In the genomic region with DNA sequence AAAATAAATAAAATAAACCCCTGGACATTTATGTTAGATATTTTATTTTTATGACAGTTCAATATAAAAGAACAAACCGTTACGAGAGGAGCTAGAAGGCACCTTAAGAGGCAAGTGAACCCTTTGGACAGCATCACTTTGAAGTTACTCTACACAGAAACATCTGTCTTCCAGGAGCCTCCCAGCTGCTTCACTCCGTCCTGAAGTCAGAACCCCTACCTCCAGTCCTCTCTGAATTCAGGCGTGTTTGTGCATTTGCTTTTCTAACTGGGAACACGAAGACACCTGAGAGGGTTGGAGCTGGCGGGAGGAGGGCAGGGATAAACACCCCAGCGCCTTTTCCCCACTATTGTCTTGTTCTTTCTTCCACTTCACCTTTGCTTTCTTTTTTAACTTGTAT, we compare ENCODE assay signal across 16 cellular contexts. TPM values are rescaled to one million over a fixed set of nuclear protein-coding genes. Genes with fewer than 3 reads are reported as not detected.
A peak's percentile ranks its signal among the peaks of the same experiment; 100 is the strongest.
DNase-seq lines count a peak whose midpoint lies in the region; ATAC-seq and TF ChIP-seq lines count a peak whose summit lies in the region.
"Had no signal": no experiment of that assay in that cellular context is flagged by ENCODE, and none has a peak within 500 bp of the region (broad histone marks: within the 10 kb centered on the region; RNA-seq: fewer than 3 reads in every experiment).

No MANE protein-coding gene starts in this region.

- DNase-seq in activated naive CD4-positive, alpha-beta T cell treated with anti-CD3 and anti-CD28 coated beads, Interleukin-2, amount 50 U/mL, for 72 hours (ENCODE audit: low spot score in 2 of 2): no peak
- no peak for DNase-seq in activated naive CD4-positive, alpha-beta T cell (lab: John Stamatoyannopoulos, UW)
- no peak for DNase-seq in activated naive CD8-positive, alpha-beta T cell treated with anti-CD3 and anti-CD28 coated beads, Interleukin-2, amount 10 ng/mL, durations not matched to agents 7 days and 5 days
- DNase-seq in NCI-H226 (no peak), body of pancreas (no peak), erythroblast (lab: John Stamatoyannopoulos, UW) (no peak)
- DNase-seq: Caco-2; kidney; NCI-H1417; stimulated activated CD4-positive, alpha-beta T cell treated with anti-CD3 and anti-CD28 coated beads, Interleukin-1b, Interleukin-23, amount 100 ng/mL, for 48 hours had no signal

- no peak for TF ChIP-seq POLR2A in body of pancreas (IDR thresholded peaks at IDR 0.05)
- TF ChIP-seq POLR2A in erythroblast (IDR thresholded peaks at IDR 0.05; ENCODE audit: low read length): no peak

- no peaks in the 10 kb centered on the region for H3K27me3 Mint-ChIP-seq in IgD-negative memory B cell
- H3K27me3 Mint-ChIP-seq in activated naive CD8-positive, alpha-beta T cell treated with anti-CD3 and anti-CD28 coated beads, Interleukin-2, amount 10 ng/mL, durations not matched to agents 7 days and 5 days: no peaks in the 10 kb centered on the region
- no peaks in the 10 kb centered on the region for H3K27me3 Mint-ChIP-seq in stimulated activated memory B cell treated with anti-CD40 and anti-IgM and Interleukin-4, amounts not matched to agents 10 μg/mL and 1 μg/mL and 100 μg/mL, for 72 hours

- H3K9me3 ChIP-seq in body of pancreas: no peaks in the 10 kb centered on the region
- H3K9me3 ChIP-seq: Caco-2, neutrophil had no signal

- WGBS in body of pancreas, 2 donors: 85 to 96% methylated on average over 7 of the region's 7 CpGs

- no peak for TF ChIP-seq CTCF in body of pancreas (IDR thresholded peaks at IDR 0.05)

- H3K27ac Mint-ChIP-seq in activated naive CD4-positive, alpha-beta T cell treated with anti-CD3 and anti-CD28 coated beads, Interleukin-2, amount 50 U/mL, for 72 hours: peak overlapping the region; percentile 36 to 79
- peak overlapping the region; percentile 75 to 99 (median 97) for H3K27ac Mint-ChIP-seq in IgD-negative memory B cell
- H3K27ac Mint-ChIP-seq in activated naive CD8-positive, alpha-beta T cell treated with anti-CD3 and anti-CD28 coated beads, Interleukin-2, amount 10 ng/mL, durations not matched to agents 7 days and 5 days: peak overlapping the region; percentile 91
- peak overlapping the region; percentile 93 for H3K27ac Mint-ChIP-seq in stimulated activated memory B cell treated with anti-CD40 and anti-IgM and Interleukin-4, amounts not matched to agents 10 μg/mL and 1 μg/mL and 100 μg/mL, for 72 hours

- no peaks in the 10 kb centered on the region for H3K36me3 ChIP-seq in body of pancreas (replicated peaks in 1 of 2; ENCODE audit: insufficient read depth in 1 of 2, low read depth in 2 of 2)
- H3K36me3 ChIP-seq: cardiac muscle cell, neutrophil had no signal

- H3K4me3 Mint-ChIP-seq in IgD-negative memory B cell: peak overlapping the region in 2 of 4 donors; percentile 57 to 80
- peak overlapping the region; percentile 2 for H3K4me3 Mint-ChIP-seq in activated naive CD8-positive, alpha-beta T cell treated with anti-CD3 and anti-CD28 coated beads, Interleukin-2, amount 10 ng/mL, durations not matched to agents 7 days and 5 days
- H3K4me3 Mint-ChIP-seq in stimulated activated memory B cell treated with anti-CD40 and anti-IgM and Interleukin-4, amounts not matched to agents 10 μg/mL and 1 μg/mL and 100 μg/mL, for 72 hours: no peak overlapping the region

- POLR2A ChIA-PET in activated naive CD8-positive, alpha-beta T cell treated with anti-CD3 and anti-CD28 coated beads, Interleukin-2, amount 10 ng/mL, durations not matched to agents 7 days and 5 days (lab: Charles Lee): interaction anchor here (1.2 to 3.8 kb wide), 5 partner anchors 10 to 38 kb away, joined by 4 to 14 read pairs (median 9); no protein-coding TSS in a partner anchor

- H3K4me1 ChIP-seq in body of pancreas: no peaks in the 10 kb centered on the region
- H3K4me1 ChIP-seq: Caco-2 had no signal

- ATAC-seq in activated naive CD4-positive, alpha-beta T cell treated with anti-CD3 and anti-CD28 coated beads, Interleukin-2, amount 50 U/mL, for 72 hours: no peak
- ATAC-seq in activated naive CD8-positive, alpha-beta T cell treated with anti-CD3 and anti-CD28 coated beads, Interleukin-2, amount 10 ng/mL, durations not matched to agents 7 days and 5 days (ENCODE audit: low read depth): no peak
- no peak for ATAC-seq in stimulated activated memory B cell treated with anti-CD40 and anti-IgM and Interleukin-4, amounts not matched to agents 10 μg/mL and 1 μg/mL and 100 μg/mL, for 72 hours
- ATAC-seq in body of pancreas: no peak
- ATAC-seq: sciatic nerve had no signal

- no peaks in the 10 kb centered on the region for H3K9me3 Mint-ChIP-seq in activated naive CD4-positive, alpha-beta T cell treated with anti-CD3 and anti-CD28 coated beads, Interleukin-2, amount 50 U/mL, for 72 hours
- H3K9me3 Mint-ChIP-seq in IgD-negative memory B cell: no peaks in the 10 kb centered on the region
- no peaks in the 10 kb centered on the region for H3K9me3 Mint-ChIP-seq in activated naive CD8-positive, alpha-beta T cell treated with anti-CD3 and anti-CD28 coated beads, Interleukin-2, amount 10 ng/mL, durations not matched to agents 7 days and 5 days
- H3K9me3 Mint-ChIP-seq in stimulated activated memory B cell treated with anti-CD40 and anti-IgM and Interleukin-4, amounts not matched to agents 10 μg/mL and 1 μg/mL and 100 μg/mL, for 72 hours: no peaks in the 10 kb centered on the region

- peaks cover 0 to 15% of the 10 kb centered on the region in 2 donors for H3K36me3 Mint-ChIP-seq in activated naive CD4-positive, alpha-beta T cell treated with anti-CD3 and anti-CD28 coated beads, Interleukin-2, amount 50 U/mL, for 72 hours
- peaks cover 4% of the 10 kb centered on the region for H3K36me3 Mint-ChIP-seq in IgD-negative memory B cell
- H3K36me3 Mint-ChIP-seq in activated naive CD8-positive, alpha-beta T cell treated with anti-CD3 and anti-CD28 coated beads, Interleukin-2, amount 10 ng/mL, durations not matched to agents 7 days and 5 days: peaks cover 17% of the 10 kb centered on the region
- peaks cover 9% of the 10 kb centered on the region for H3K36me3 Mint-ChIP-seq in stimulated activated memory B cell treated with anti-CD40 and anti-IgM and Interleukin-4, amounts not matched to agents 10 μg/mL and 1 μg/mL and 100 μg/mL, for 72 hours

- no peak overlapping the region for H3K27ac ChIP-seq in body of pancreas
- H3K27ac ChIP-seq: cardiac muscle cell, hepatocyte, neutrophil had no signal

- intact Hi-C loops in body of pancreas (cut with DNase I): no loop called here

- peaks cover 48 to 72% (median 65%) of the 10 kb centered on the region in 3 donors for H3K4me1 Mint-ChIP-seq in IgD-negative memory B cell
- H3K4me1 Mint-ChIP-seq in activated naive CD8-positive, alpha-beta T cell treated with anti-CD3 and anti-CD28 coated beads, Interleukin-2, amount 10 ng/mL, durations not matched to agents 7 days and 5 days: peaks cover 54% of the 10 kb centered on the region
- H3K4me1 Mint-ChIP-seq in stimulated activated memory B cell treated with anti-CD40 and anti-IgM and Interleukin-4, amounts not matched to agents 10 μg/mL and 1 μg/mL and 100 μg/mL, for 72 hours: peaks cover 87% of the 10 kb centered on the region

- no peaks in the 10 kb centered on the region for H3K27me3 ChIP-seq in body of pancreas
- H3K27me3 ChIP-seq: cardiac muscle cell, hepatocyte, neutrophil had no signal

- no peak overlapping the region for H3K4me3 ChIP-seq in body of pancreas
- H3K4me3 ChIP-seq: cardiac muscle cell, hepatocyte had no signal

RNA-seq across cellular contexts. Expression of gene CMTM7, which starts 46.2 kb away (rescaled TPM):
- total RNA-seq in activated naive CD4-positive, alpha-beta T cell treated with anti-CD3 and anti-CD28 coated beads, Interleukin-2, amount 50 U/mL, for 72 hours: 10 to 100 TPM; 34.2 to 59.9 TPM
- 141 TPM for polyA plus RNA-seq in IgD-negative memory B cell
- 10 to 100 TPM; 45.3 to 49.0 TPM for total RNA-seq in activated naive CD8-positive, alpha-beta T cell treated with anti-CD3 and anti-CD28 coated beads, Interleukin-2, amount 10 ng/mL, durations not matched to agents 7 days and 5 days
- 10 to 100 TPM; 23.3 to 51.1 TPM for total RNA-seq in body of pancreas
